In genomic region chr11:80104196-80104595, GRCh38 we compare ENCODE assay signal across 18 cellular contexts.
A peak's percentile ranks its signal among the peaks of the same experiment; 100 is the strongest.
DNase-seq lines count a peak whose midpoint lies in the region; ATAC-seq and TF ChIP-seq lines count a peak whose summit lies in the region.
"Had no signal": no experiment of that assay in that cellular context is flagged by ENCODE, and none has a peak within 500 bp of the region (broad histone marks: within the 10 kb centered on the region; RNA-seq: fewer than 3 reads in every experiment).

No MANE protein-coding gene starts in this region.

- H3K27ac ChIP-seq in RWPE2 (ENCODE audit: poor library complexity, severe bottlenecking), result peak overlapping the region; percentile 59
- peak overlapping the region; percentile 30 for H3K27ac ChIP-seq in smooth muscle cell (ENCODE audit: low read depth)
- H3K27ac ChIP-seq: BLaER1, KMS-11 had no signal

- peak; percentile 62 for DNase-seq in EH (ENCODE audit: low read depth)
- no peak for DNase-seq in RWPE2 (ENCODE audit: low spot score)
- peak; percentile 30 for DNase-seq in fibroblast of gingiva (ENCODE audit: low read depth)
- DNase-seq in smooth muscle cell (lab: John Stamatoyannopoulos, UW; ENCODE audit: unreplicated experiment), result no peak
- no peak for DNase-seq in NCI-H2029 (lab: John Stamatoyannopoulos, UW)
- no peak for DNase-seq in hippocampal formation (lab: John Stamatoyannopoulos, UW)
- DNase-seq: CD4-positive, CD25-positive, alpha-beta regulatory T cell; DMS153; DND-41; H9; NCI-H1048; NCI-H1694; NCI-H2227 treated with DMSO at 0.1 percent for 48 hours; RPMI8226; SHP77 had no signal

- no peak overlapping the region for H2AFZ ChIP-seq in smooth muscle cell (ENCODE audit: low read depth)

- no peak overlapping the region for H3K9ac ChIP-seq in smooth muscle cell (ENCODE audit: low read depth)
- H3K9ac ChIP-seq: BLaER1, KMS-11 had no signal

- peaks cover 10% of the 10 kb centered on the region for H3K4me1 ChIP-seq in RWPE2 (ENCODE audit: insufficient read depth, poor library complexity, severe bottlenecking)
- no peaks in the 10 kb centered on the region for H3K4me1 ChIP-seq in smooth muscle cell (ENCODE audit: low read depth)
- H3K4me1 ChIP-seq: BLaER1 had no signal

- TF ChIP-seq CTCF in RWPE2 (IDR thresholded peaks at IDR 0.05; ENCODE audit: poor library complexity, severe bottlenecking) (no peak), smooth muscle cell (IDR thresholded peaks at IDR 0.05; ENCODE audit: borderline replicate concordance, insufficient read depth, poor library complexity, severe bottlenecking) (no peak)

- no peaks in the 10 kb centered on the region for H4K20me1 ChIP-seq in smooth muscle cell (ENCODE audit: low read depth)
- H4K20me1 ChIP-seq: BLaER1 had no signal

- H3K79me2 ChIP-seq in smooth muscle cell (ENCODE audit: low read depth), result no peaks in the 10 kb centered on the region

- no peak overlapping the region for H3K4me3 ChIP-seq in RWPE2 (ENCODE audit: severe bottlenecking)
- H3K4me3 ChIP-seq in smooth muscle cell, result no peak overlapping the region
- H3K4me3 ChIP-seq: BLaER1 had no signal

- ATAC-seq in RWPE2 (ENCODE audit: low read depth), result no peak
- ATAC-seq in GM18520 (IDR thresholded peaks at IDR 0.05; ENCODE audit: unreplicated experiment), result no peak

- no peaks in the 10 kb centered on the region for H3F3A ChIP-seq in smooth muscle cell (ENCODE audit: low read depth)

- H3K27me3 ChIP-seq in RWPE2 (ENCODE audit: insufficient read depth, poor library complexity, severe bottlenecking) (no peaks in the 10 kb centered on the region), smooth muscle cell (ENCODE audit: low read depth) (no peaks in the 10 kb centered on the region)
- H3K27me3 ChIP-seq: BLaER1 had no signal

- H3K4me2 ChIP-seq in smooth muscle cell, result no peak overlapping the region
- H3K4me2 ChIP-seq: BLaER1, KMS-11 had no signal

- no peaks in the 10 kb centered on the region for H3K36me3 ChIP-seq in RWPE2 (ENCODE audit: low read depth)
- H3K36me3 ChIP-seq in smooth muscle cell (ENCODE audit: low read depth), result no peaks in the 10 kb centered on the region
- H3K36me3 ChIP-seq: BLaER1 had no signal

- 93% methylated on average over 4 of the region's 4 CpGs for WGBS in smooth muscle cell (ENCODE audit: low lambda C conversion rate)

- H3K9me3 ChIP-seq in RWPE2 (ENCODE audit: severe bottlenecking), result no peaks in the 10 kb centered on the region
- H3K9me3 ChIP-seq in smooth muscle cell (replicated peaks; ENCODE audit: low read depth), result no peaks in the 10 kb centered on the region
- H3K9me3 ChIP-seq: BLaER1 had no signal

Comparison
In these comparisons a context has a peak if more than half of its experiments do, and no peak if none do; other contexts are left out.
1. DNase-seq: peak in EH (single experiment) and fibroblast of gingiva (single experiment); none in RWPE2 (single experiment), smooth muscle cell (single experiment), NCI-H2029 (single experiment) and hippocampal formation (0 of 2).